Comparison of ENCODE assay signal across 12 cellular contexts in the genomic region with DNA sequence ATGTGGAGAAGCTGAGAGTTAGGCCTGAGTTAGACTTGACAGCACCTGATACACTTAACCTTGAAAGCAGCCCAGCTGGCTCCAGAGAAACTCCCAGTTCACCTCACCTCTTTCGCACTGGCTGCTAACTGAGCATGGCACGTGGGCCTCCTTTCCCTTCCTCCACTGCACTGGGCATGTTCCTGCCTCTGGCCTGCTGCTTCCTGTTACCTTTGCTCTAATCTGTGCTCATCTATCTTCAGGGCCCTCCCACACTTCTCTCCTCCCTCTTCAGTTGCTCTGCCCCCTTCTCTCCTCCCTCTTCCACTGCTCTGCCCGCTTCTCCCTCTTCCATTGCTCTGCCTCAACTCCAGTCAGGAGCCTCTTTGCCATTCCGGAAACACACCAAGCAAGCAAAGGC. TPM values are rescaled to one million over a fixed set of nuclear protein-coding genes. Genes with fewer than 3 reads are reported as not detected.
A peak's percentile ranks its signal among the peaks of the same experiment; 100 is the strongest.
DNase-seq lines count a peak whose midpoint lies in the region; ATAC-seq, FAIRE-seq and TF ChIP-seq lines count a peak whose summit lies in the region.
"Had no signal": no experiment of that assay in that cellular context is flagged by ENCODE, and none has a peak within 500 bp of the region (broad histone marks: within the 10 kb centered on the region; RNA-seq: fewer than 3 reads in every experiment).

No MANE protein-coding gene starts in this region.

- H3K9me3 Mint-ChIP-seq in nephron progenitor cell: no peaks in the 10 kb centered on the region

- TF ChIP-seq CTCF in endothelial cell of umbilical vein (IDR thresholded peaks at IDR 0.05; ENCODE audit: extremely low read depth in 1 of 2, insufficient read depth in 1 of 2, low read depth in 1 of 2, low read length in 2 of 2) (no peak), nephron progenitor cell (IDR thresholded peaks at IDR 0.05) (no peak), OCI-LY7 (conservative IDR thresholded peaks at IDR 0.05; ENCODE audit: low read length) (no peak)

- no peak for ATAC-seq in GM19452 (IDR thresholded peaks at IDR 0.05; ENCODE audit: unreplicated experiment)

- no peak overlapping the region for H3K4me2 ChIP-seq in endothelial cell of umbilical vein (ENCODE audit: insufficient read depth, low read length)
- no peak overlapping the region for H3K4me2 ChIP-seq in OCI-LY7 (ENCODE audit: low read length)

- intact Hi-C loops in endothelial cell of umbilical vein (cut with micrococcal nuclease) (no loop called here), OCI-LY7 (cut with micrococcal nuclease; ENCODE audit: unreplicated experiment) (no loop called here)

- CTCF ChIA-PET in endothelial cell of umbilical vein (lab: Charles Lee) (interaction anchor here (1.8 to 10.7 kb wide), 2 partner anchors 10 to 42 kb away, joined by 4 to 309 read pairs; no protein-coding TSS in a partner anchor), OCI-LY7 (lab: Charles Lee; ENCODE audit: unreplicated experiment) (interaction anchor here (0.6 kb wide), 1 partner anchor 188 kb away, joined by 3 read pairs; no protein-coding TSS in a partner anchor)

- peaks cover 18% of the 10 kb centered on the region for H3K79me2 ChIP-seq in endothelial cell of umbilical vein (ENCODE audit: control insufficient read depth, insufficient read depth, low read length)
- H3K79me2 ChIP-seq in OCI-LY7 (ENCODE audit: insufficient read depth, low read depth, low read length): no peaks in the 10 kb centered on the region

- H3K27ac ChIP-seq in endothelial cell of umbilical vein (ENCODE audit: insufficient read depth, low read depth, low read length) (no peak overlapping the region), OCI-LY7 (ENCODE audit: low read depth, low read length, poor library complexity, severe bottlenecking) (no peak overlapping the region)

- H3K9ac ChIP-seq in endothelial cell of umbilical vein (replicated peaks; ENCODE audit: extremely low read depth, insufficient read depth, low read length): no peak overlapping the region

- H3K4me1 Mint-ChIP-seq in nephron progenitor cell: peaks cover 19% of the 10 kb centered on the region

- no peak overlapping the region for H3K4me3 Mint-ChIP-seq in nephron progenitor cell

- H3K27me3 Mint-ChIP-seq in nephron progenitor cell (ENCODE audit: low read depth, poor library complexity): no peaks in the 10 kb centered on the region

- no peaks in the 10 kb centered on the region for H3K9me1 ChIP-seq in endothelial cell of umbilical vein (replicated peaks; ENCODE audit: control insufficient read depth, extremely low read depth, insufficient read depth, low read length)

- POLR2A ChIA-PET in endothelial cell of umbilical vein (lab: Charles Lee) (no interaction called here), OCI-LY7 (lab: Charles Lee) (no interaction called here)

- no peaks in the 10 kb centered on the region for H3K9me2 ChIP-seq in OCI-LY7 (ENCODE audit: insufficient read depth, low read length)

- peak overlapping the region; percentile 52 for H3K27ac Mint-ChIP-seq in nephron progenitor cell

- TF ChIP-seq POLR2A in endothelial cell of umbilical vein (IDR thresholded peaks at IDR 0.05; ENCODE audit: low read depth, low read length): no peak

- dilution Hi-C loops in endothelial cell of umbilical vein (cut with MboI; ENCODE audit: extremely low pct_ligation_motif_present, low sequenced_read_pairs): no loop called here

- H3K9me3 ChIP-seq in endothelial cell of umbilical vein (replicated peaks; ENCODE audit: control insufficient read depth, insufficient read depth, low read length) (no peaks in the 10 kb centered on the region), OCI-LY7 (ENCODE audit: low read length) (no peaks in the 10 kb centered on the region)

- peaks cover 62% of the 10 kb centered on the region for H3K36me3 Mint-ChIP-seq in nephron progenitor cell (ENCODE audit: low read depth)

- H3K27me3 ChIP-seq in endothelial cell of umbilical vein (ENCODE audit: control insufficient read depth in 2 of 2, insufficient read depth in 2 of 2, low read length in 2 of 2): no peaks in the 10 kb centered on the region

- DNase-seq in DMS 273 (lab: John Stamatoyannopoulos, UW; ENCODE audit: unreplicated experiment) (peak; percentile 35), DMS 273 treated with DMSO at 0.1 percent for 48 hours (lab: John Stamatoyannopoulos, UW) (no peak), NCI-H69 (lab: John Stamatoyannopoulos, UW) (peak; percentile 7), endothelial cell of umbilical vein (ENCODE audit: low read depth, low spot score) (no peak), nephron progenitor cell (no peak), OCI-LY7 (ENCODE audit: low spot score) (no peak), NCI-H345 (lab: John Stamatoyannopoulos, UW) (no peak)
- DNase-seq: 8988T; activated CD4-positive, alpha-beta T cell treated with anti-CD3 and anti-CD28 coated beads, Interleukin-2, amount 50 U/mL, for 1 hour; anterior cingulate cortex; MM.1S had no signal

- BruUV-seq in endothelial cell of umbilical vein (replicated peaks; lab: Mats Ljungman, UMichigan): no TSS peak
- BruUV-seq in OCI-LY7 (replicated peaks; lab: Mats Ljungman, UMichigan): no TSS peak

- H3K4me3 ChIP-seq in endothelial cell of umbilical vein (replicated peaks in 1 of 3; ENCODE audit: insufficient read depth in 1 of 3, low read depth in 1 of 3, low read length in 3 of 3): no peak overlapping the region
- no peak overlapping the region for H3K4me3 ChIP-seq in OCI-LY7 (ENCODE audit: low read depth, low read length, poor library complexity, severe bottlenecking)

- peak; percentile 15 for FAIRE-seq in endothelial cell of umbilical vein (lab: Jason Lieb, UNC)

- H4K20me1 ChIP-seq in endothelial cell of umbilical vein (replicated peaks; ENCODE audit: control insufficient read depth, extremely low read depth, insufficient read depth, low read length) (no peaks in the 10 kb centered on the region), OCI-LY7 (ENCODE audit: insufficient read depth, low read length) (no peaks in the 10 kb centered on the region)

- H3K36me3 ChIP-seq in endothelial cell of umbilical vein (ENCODE audit: control insufficient read depth in 2 of 2, extremely low read depth in 1 of 2, insufficient read depth in 2 of 2, low read length in 2 of 2) (peaks cover 32 to 67% of the 10 kb centered on the region in 2 experiments), OCI-LY7 (ENCODE audit: insufficient read depth, low read length) (peaks cover 30% of the 10 kb centered on the region)

- H2AFZ ChIP-seq in endothelial cell of umbilical vein (ENCODE audit: low read depth, low read length) (no peak overlapping the region), OCI-LY7 (ENCODE audit: low read length) (no peak overlapping the region)

- H3K4me1 ChIP-seq in endothelial cell of umbilical vein (ENCODE audit: control insufficient read depth, extremely low read depth, insufficient read depth, low read length): no peaks in the 10 kb centered on the region
- H3K4me1 ChIP-seq in OCI-LY7 (ENCODE audit: insufficient read depth, low read length, poor library complexity, severe bottlenecking): no peaks in the 10 kb centered on the region

TF ChIP-seq in endothelial cell of umbilical vein, 7 proteins besides CTCF, POLR2A, EP300 and RAD21:
- TF ChIP-seq MYC (IDR thresholded peaks at IDR 0.05; ENCODE audit: low read depth, low read length) (no peak), FOS (IDR thresholded peaks at IDR 0.05; ENCODE audit: borderline replicate concordance, insufficient read depth, low read length) (no peak), EZH2 (IDR thresholded peaks at IDR 0.05; ENCODE audit: borderline replicate concordance, low read depth, low read length, severe bottlenecking) (no peak), JUN (IDR thresholded peaks at IDR 0.05; ENCODE audit: borderline replicate concordance, insufficient read depth, insufficient read length, low read depth) (no peak)

RNA-seq across cellular contexts. Expression of a gene that starts 13.7 kb away (rescaled TPM):
- total RNA-seq in endothelial cell of umbilical vein (147 and 156 TPM in 2 replicates), OCI-LY7 (2022) (143 and 161 TPM in 2 replicates)
- 111 and 145 TPM in 2 replicates for polyA plus RNA-seq in endothelial cell of umbilical vein
- polyA plus RNA-seq in endothelial cell of umbilical vein (2011; cell fraction: cytosol; rRNA removed): 127 and 148 TPM in 2 replicates
- polyA plus RNA-seq in endothelial cell of umbilical vein (2011; cell fraction: nucleus; rRNA removed): 132 and 179 TPM in 2 replicates
- polyA plus RNA-seq in endothelial cell of umbilical vein (2012): 159 and 193 TPM in 2 replicates
- 135 and 140 TPM in 2 replicates for polyA minus RNA-seq in endothelial cell of umbilical vein
- polyA minus RNA-seq in endothelial cell of umbilical vein (2011; cell fraction: cytosol; rRNA and poly(A)+ RNA removed): 15.1 TPM
- polyA minus RNA-seq in endothelial cell of umbilical vein (2011; cell fraction: nucleus; rRNA and poly(A)+ RNA removed): 136 and 191 TPM in 2 replicates
- total RNA-seq in OCI-LY7 (2014; rRNA removed; shearing (Covaris generic)): 57.3 and 63.2 TPM in 2 replicates

RNA-seq across cellular contexts. Expression of a gene that starts 26.9 kb away (rescaled TPM):
- 62.7 and 71.9 TPM in 2 replicates for total RNA-seq in endothelial cell of umbilical vein
- polyA plus RNA-seq in endothelial cell of umbilical vein: 131 and 182 TPM in 2 replicates
- 77.9 and 89.4 TPM in 2 replicates for polyA plus RNA-seq in endothelial cell of umbilical vein (2011; cell fraction: cytosol; rRNA removed)
- polyA plus RNA-seq in endothelial cell of umbilical vein (2011; cell fraction: nucleus; rRNA removed): 40.6 and 46.8 TPM in 2 replicates
- polyA plus RNA-seq in endothelial cell of umbilical vein (2012): 72.8 and 86.0 TPM in 2 replicates
- polyA minus RNA-seq in endothelial cell of umbilical vein: 125 and 128 TPM in 2 replicates
- polyA minus RNA-seq in endothelial cell of umbilical vein (2011; cell fraction: cytosol; rRNA and poly(A)+ RNA removed): 47.9 TPM
- polyA minus RNA-seq in endothelial cell of umbilical vein (2011; cell fraction: nucleus; rRNA and poly(A)+ RNA removed): 16.3 and 20.4 TPM in 2 replicates
- total RNA-seq in OCI-LY7 (2014; rRNA removed; shearing (Covaris generic)): 12.0 and 25.9 TPM in 2 replicates
- 19.5 and 22.0 TPM in 2 replicates for total RNA-seq in OCI-LY7 (2022)

Comparison
In these comparisons a context has a peak if more than half of its experiments do, and no peak if none do; other contexts are left out.
1. DNase-seq: peak in DMS 273 (single experiment) and NCI-H69 (single experiment); none in DMS 273 treated with DMSO at 0.1 percent for 48 hours (single experiment), endothelial cell of umbilical vein (single experiment), nephron progenitor cell (single experiment), OCI-LY7 (single experiment) and NCI-H345 (single experiment).